In genomic region chr12:56749853-56750252, GRCh38 we compare ENCODE assay signal across 13 cellular contexts. TPM values are rescaled to one million over a fixed set of nuclear protein-coding genes. Genes with fewer than 3 reads are reported as not detected.
A peak's percentile ranks its signal among the peaks of the same experiment; 100 is the strongest.
DNase-seq lines count a peak whose midpoint lies in the region; ATAC-seq and TF ChIP-seq lines count a peak whose summit lies in the region.
"Had no signal": no experiment of that assay in that cellular context is flagged by ENCODE, and none has a peak within 500 bp of the region (broad histone marks: within the 10 kb centered on the region; RNA-seq: fewer than 3 reads in every experiment).

No MANE protein-coding gene starts in this region.

- H3K4me3 ChIP-seq in NB4 (ENCODE audit: low read depth, low read length) (peak overlapping the region; percentile 22), neutrophil (ENCODE audit: low read depth in 1 of 2, low read length in 1 of 2) (no peak overlapping the region), Peyer's patch (no peak overlapping the region)
- H3K4me3 ChIP-seq: skin epidermis, transverse colon had no signal

- no peaks in the 10 kb centered on the region for H3K9me3 ChIP-seq in neutrophil
- H3K9me3 ChIP-seq in Peyer's patch = no peaks in the 10 kb centered on the region
- H3K9me3 ChIP-seq: ascending aorta, transverse colon had no signal

- POLR2A ChIA-PET in activated CD4-positive, alpha-beta T cell treated with anti-CD3 and anti-CD28 coated beads for 36 hours (lab: Charles Lee) = interaction anchor here (0.6 kb wide), 1 partner anchor 7 kb away, joined by 4 read pairs; no protein-coding TSS in a partner anchor
- POLR2A ChIA-PET in activated naive CD8-positive, alpha-beta T cell treated with anti-CD3 and anti-CD28 coated beads, Interleukin-2, amount 10 ng/mL, durations not matched to agents 7 days and 5 days (lab: Charles Lee) = interaction anchor here (1.5 to 3.5 kb wide), 2 partner anchors 24 to 329 kb away, joined by 4 to 10 read pairs; partner anchors contain the start of genes NACA and NEMP1

- no peaks in the 10 kb centered on the region for H3K36me3 ChIP-seq in neutrophil
- H3K36me3 ChIP-seq in Peyer's patch = peaks cover 0 to 20% (median 0%) of the 10 kb centered on the region in 3 donors
- H3K36me3 ChIP-seq: transverse colon had no signal

- TF ChIP-seq POLR2A in NB4 (IDR thresholded peaks at IDR 0.05; ENCODE audit: extremely low read depth, insufficient read length) = no peak
- TF ChIP-seq POLR2A in Peyer's patch (IDR thresholded peaks at IDR 0.05) = no peak

- peak overlapping the region; percentile 88 for H3K27ac Mint-ChIP-seq in activated CD4-positive, alpha-beta T cell treated with anti-CD3 and anti-CD28 coated beads for 36 hours
- peak overlapping the region; percentile 73 for H3K27ac Mint-ChIP-seq in activated naive CD8-positive, alpha-beta T cell treated with anti-CD3 and anti-CD28 coated beads, Interleukin-2, amount 10 ng/mL, durations not matched to agents 7 days and 5 days

- intact Hi-C loops in activated CD4-positive, alpha-beta T cell treated with anti-CD3 and anti-CD28 coated beads for 36 hours (cut with DNase I, micrococcal nuclease) = loop anchor here (2.0 to 10.0 kb wide), 5 partner anchors 65 to 492 kb away; partner anchors contain the start of gene STAT6 (in 1 of the 2)

- no peak for DNase-seq in activated CD4-positive, alpha-beta T cell treated with anti-CD3 and anti-CD28 coated beads for 36 hours
- no peak for DNase-seq in activated CD4-positive, alpha-beta T cell treated with anti-CD3 and anti-CD28 coated beads for 1 hour
- DNase-seq in NB4 (ENCODE audit: low read depth) (no peak), Peyer's patch (no peak)
- DNase-seq in activated naive CD8-positive, alpha-beta T cell treated with anti-CD3 and anti-CD28 coated beads, Interleukin-2, amount 10 ng/mL, durations not matched to agents 7 days and 5 days = no peak
- DNase-seq: ACHN, NCI-H2081 treated with DMSO at 0.1 percent for 48 hours, transverse colon had no signal

- no peak for TF ChIP-seq CTCF in NB4 (IDR thresholded peaks at IDR 0.05; ENCODE audit: low read depth, low read length)
- TF ChIP-seq CTCF in neutrophil (IDR thresholded peaks at IDR 0.05) = no peak
- no peak for TF ChIP-seq CTCF in Peyer's patch (IDR thresholded peaks at IDR 0.05)

- peaks cover 24 to 28% of the 10 kb centered on the region in 2 experiments for H3K4me1 ChIP-seq in neutrophil (ENCODE audit: control insufficient read depth in 1 of 2, insufficient read depth in 1 of 2, low read depth in 1 of 2, low read length in 1 of 2)
- peaks cover 0 to 7% (median 3%) of the 10 kb centered on the region in 4 donors for H3K4me1 ChIP-seq in Peyer's patch
- H3K4me1 ChIP-seq: ascending aorta had no signal

- H3K9me3 Mint-ChIP-seq in activated CD4-positive, alpha-beta T cell treated with anti-CD3 and anti-CD28 coated beads for 36 hours (ENCODE audit: low read depth) = no peaks in the 10 kb centered on the region
- no peaks in the 10 kb centered on the region for H3K9me3 Mint-ChIP-seq in activated naive CD8-positive, alpha-beta T cell treated with anti-CD3 and anti-CD28 coated beads, Interleukin-2, amount 10 ng/mL, durations not matched to agents 7 days and 5 days

- peaks cover 30% of the 10 kb centered on the region for H3K4me1 Mint-ChIP-seq in activated CD4-positive, alpha-beta T cell treated with anti-CD3 and anti-CD28 coated beads for 36 hours
- peaks cover 40% of the 10 kb centered on the region for H3K4me1 Mint-ChIP-seq in activated naive CD8-positive, alpha-beta T cell treated with anti-CD3 and anti-CD28 coated beads, Interleukin-2, amount 10 ng/mL, durations not matched to agents 7 days and 5 days

- ATAC-seq in activated CD4-positive, alpha-beta T cell treated with anti-CD3 and anti-CD28 coated beads for 36 hours = no peak
- ATAC-seq in activated naive CD8-positive, alpha-beta T cell treated with anti-CD3 and anti-CD28 coated beads, Interleukin-2, amount 10 ng/mL, durations not matched to agents 7 days and 5 days (ENCODE audit: low read depth) = no peak
- ATAC-seq in GM21737 (IDR thresholded peaks at IDR 0.05; ENCODE audit: unreplicated experiment) (no peak), HG03175 (IDR thresholded peaks at IDR 0.05; ENCODE audit: unreplicated experiment) (no peak)

- H3K4me3 Mint-ChIP-seq in activated CD4-positive, alpha-beta T cell treated with anti-CD3 and anti-CD28 coated beads for 36 hours = peak overlapping the region; percentile 50
- peak overlapping the region; percentile 69 for H3K4me3 Mint-ChIP-seq in activated naive CD8-positive, alpha-beta T cell treated with anti-CD3 and anti-CD28 coated beads, Interleukin-2, amount 10 ng/mL, durations not matched to agents 7 days and 5 days

- H3K27me3 Mint-ChIP-seq in activated CD4-positive, alpha-beta T cell treated with anti-CD3 and anti-CD28 coated beads for 36 hours = no peaks in the 10 kb centered on the region
- H3K27me3 Mint-ChIP-seq in activated naive CD8-positive, alpha-beta T cell treated with anti-CD3 and anti-CD28 coated beads, Interleukin-2, amount 10 ng/mL, durations not matched to agents 7 days and 5 days = no peaks in the 10 kb centered on the region

- peak overlapping the region; percentile 60 for H3K27ac ChIP-seq in neutrophil
- H3K27ac ChIP-seq in Peyer's patch = peak overlapping the region in 1 of 4 donors; percentile 68
- H3K27ac ChIP-seq: ascending aorta had no signal

- CTCF ChIA-PET in activated CD4-positive, alpha-beta T cell treated with anti-CD3 and anti-CD28 coated beads for 36 hours (lab: Charles Lee) = interaction anchor here (0.6 to 1.1 kb wide), 4 partner anchors 10 to 939 kb away, joined by 3 to 7 read pairs (median 4); no protein-coding TSS in a partner anchor

- H3K27me3 ChIP-seq in neutrophil = no peaks in the 10 kb centered on the region
- H3K27me3 ChIP-seq in Peyer's patch = no peaks in the 10 kb centered on the region
- H3K27me3 ChIP-seq: ascending aorta, transverse colon had no signal

- H3K36me3 Mint-ChIP-seq in activated CD4-positive, alpha-beta T cell treated with anti-CD3 and anti-CD28 coated beads for 36 hours (ENCODE audit: low read depth) = peaks cover 54% of the 10 kb centered on the region
- H3K36me3 Mint-ChIP-seq in activated naive CD8-positive, alpha-beta T cell treated with anti-CD3 and anti-CD28 coated beads, Interleukin-2, amount 10 ng/mL, durations not matched to agents 7 days and 5 days = peaks cover 23% of the 10 kb centered on the region

RNA-seq across cellular contexts. Expression of gene PRIM1, which starts 2.3 kb away (rescaled TPM):
- total RNA-seq in activated CD4-positive, alpha-beta T cell treated with anti-CD3 and anti-CD28 coated beads for 36 hours = 10 to 100 TPM; 81.3 to 83.7 TPM
- 10 to 100 TPM; 52.5 to 56.1 TPM for total RNA-seq in activated naive CD8-positive, alpha-beta T cell treated with anti-CD3 and anti-CD28 coated beads, Interleukin-2, amount 10 ng/mL, durations not matched to agents 7 days and 5 days
- total RNA-seq in Peyer's patch = 10 to 100 TPM in 1 of 4 donors, 1 to 10 TPM in 3; 3.4 to 38.0 (median 5.7) TPM

RNA-seq across cellular contexts. Expression of gene HSD17B6, which starts 13.3 kb away (rescaled TPM):
- 1 to 10 TPM; 2.6 to 5.1 TPM for total RNA-seq in activated CD4-positive, alpha-beta T cell treated with anti-CD3 and anti-CD28 coated beads for 36 hours
- 1 to 10 TPM; 1.9 to 2.4 TPM for total RNA-seq in activated naive CD8-positive, alpha-beta T cell treated with anti-CD3 and anti-CD28 coated beads, Interleukin-2, amount 10 ng/mL, durations not matched to agents 7 days and 5 days
- total RNA-seq in Peyer's patch = 1 to 10 TPM in 1 of 4 donors, not detected in 3; 2.5 TPM
- total RNA-seq: ascending aorta had no signal

RNA-seq across cellular contexts. Expression of gene NACA, which starts 24.8 kb away (rescaled TPM):
- total RNA-seq in activated CD4-positive, alpha-beta T cell treated with anti-CD3 and anti-CD28 coated beads for 36 hours = 1,000 to 10,000 TPM; 1,215 to 1,231 TPM
- total RNA-seq in activated naive CD8-positive, alpha-beta T cell treated with anti-CD3 and anti-CD28 coated beads, Interleukin-2, amount 10 ng/mL, durations not matched to agents 7 days and 5 days = 100 to 1,000 TPM; 878 to 882 TPM
- 100 to 1,000 TPM; 313 to 793 (median 416) TPM for total RNA-seq in Peyer's patch
